Comparison of ENCODE assay signal across 23 cellular contexts in the genomic region with DNA sequence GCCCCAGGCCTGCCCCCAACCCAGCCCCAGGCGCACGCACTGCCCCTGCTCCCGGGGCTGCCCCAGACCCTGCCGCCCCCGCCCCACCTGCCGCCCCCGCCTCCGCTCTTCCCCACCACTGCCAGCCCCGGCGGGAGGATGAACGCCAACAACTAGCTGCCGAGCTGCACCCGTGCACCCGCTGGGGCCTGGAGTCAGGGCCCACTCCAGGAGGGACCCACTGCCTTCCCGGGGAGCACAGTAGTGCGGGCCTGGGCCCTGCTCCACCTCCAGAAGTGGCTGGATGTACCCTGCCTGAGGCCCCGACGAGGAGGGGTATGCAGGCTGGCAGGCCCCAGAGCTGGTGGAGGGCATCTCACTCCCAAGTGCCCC. TPM values are rescaled to one million over a fixed set of nuclear protein-coding genes. Genes with fewer than 3 reads are reported as not detected.
DNase-seq lines count a peak whose midpoint lies in the region; ATAC-seq and TF ChIP-seq lines count a peak whose summit lies in the region.
"Had no signal": no experiment of that assay in that cellular context is flagged by ENCODE, and none has a peak within 500 bp of the region (broad histone marks: within the 10 kb centered on the region; RNA-seq: fewer than 3 reads in every experiment).

No MANE protein-coding gene starts in this region.

- no peaks in the 10 kb centered on the region for H3K9me3 ChIP-seq in ascending aorta
- no peaks in the 10 kb centered on the region for H3K9me3 ChIP-seq in gastrocnemius medialis

- intact Hi-C loops in ascending aorta (cut with DNase I) = no loop called here
- intact Hi-C loops in gastrocnemius medialis (cut with DNase I; ENCODE audit: low total_unique reads) = no loop called here

- H3K4me1 ChIP-seq in ascending aorta (peaks cover 0 to 26% of the 10 kb centered on the region in 2 donors), gastrocnemius medialis (peaks cover 44 to 52% of the 10 kb centered on the region in 2 donors)

- H3K27ac ChIP-seq in ascending aorta (peak overlapping the region; percentile 77 to 88), gastrocnemius medialis (peak overlapping the region in 3 of 4 donors; percentile 74 to 83 (median 83)), coronary artery (no peak overlapping the region)
- H3K27ac ChIP-seq: KMS-11 had no signal

- in situ Hi-C loops in gastrocnemius medialis (cut with MboI; ENCODE audit: low sequenced_read_pairs in 4 of 4) = no loop called here

- H3K36me3 ChIP-seq in ascending aorta = peaks cover 8 to 14% of the 10 kb centered on the region in 2 donors
- no peaks in the 10 kb centered on the region for H3K36me3 ChIP-seq in gastrocnemius medialis

- no peaks in the 10 kb centered on the region for H3K27me3 ChIP-seq in ascending aorta
- no peaks in the 10 kb centered on the region for H3K27me3 ChIP-seq in gastrocnemius medialis

- DNase-seq in activated CD8-positive, alpha-beta memory T cell treated with anti-CD3 and anti-CD28 coated beads, Interleukin-2, amount 50 U/mL, for 48 hours = peak; percentile 13
- DNase-seq in activated CD8-positive, alpha-beta memory T cell treated with anti-CD3 and anti-CD28 coated beads, Interleukin-2, amount 50 U/mL, for 4 hours = no peak
- DNase-seq in GM10266 (ENCODE audit: extremely low spot score) = peak; percentile 24
- DNase-seq in ascending aorta (ENCODE audit: low spot score in 2 of 2) = peak in 1 of 2 donors; percentile 62
- no peak for DNase-seq in gastrocnemius medialis
- DNase-seq in coronary artery (ENCODE audit: low spot score) = no peak
- DNase-seq in activated gamma-delta T cell treated with Interleukin-2 at 50 U/mL for 16 hours = no peak
- DNase-seq: AML-193; DMS79; MV-4-11; NCI-H1105 treated with DMSO at 0.1 percent for 48 hours; NCI-H2081; NCI-H2171; NCI-H345; NCI-H524; NCI-H774; NK-92 treated with Interleukin-12 subunit alpha and Interleukin-12 subunit beta, amount 100 ng/mL, for 24 hours had no signal

- ATAC-seq in gastrocnemius medialis (no peak), GM18511 (IDR thresholded peaks at IDR 0.05; ENCODE audit: unreplicated experiment) (no peak)
- ATAC-seq: Panc1 had no signal

- TF ChIP-seq CTCF in GM10266 (IDR thresholded peaks at IDR 0.05; ENCODE audit: control insufficient read depth, insufficient read depth, low read depth, missing control alignments) (no peak), ascending aorta (IDR thresholded peaks at IDR 0.05) (no peak), gastrocnemius medialis (IDR thresholded peaks at IDR 0.05 in 4 of 5, conservative IDR thresholded peaks at IDR 0.05 in 1 of 5) (no peak), coronary artery (IDR thresholded peaks at IDR 0.05) (no peak)

- H3K4me3 ChIP-seq in ascending aorta (no peak overlapping the region), gastrocnemius medialis (no peak overlapping the region), coronary artery (no peak overlapping the region)

- TF ChIP-seq POLR2A in gastrocnemius medialis (IDR thresholded peaks at IDR 0.05) = no peak

RNA-seq across cellular contexts. Expression of gene ZBTB47, which starts 10.9 kb away (rescaled TPM):
- total RNA-seq in ascending aorta (69.3 TPM), gastrocnemius medialis (100 to 1,000 TPM; 141 to 256 (median 167) TPM)

RNA-seq across cellular contexts. Expression of gene KLHL40, which starts 20.9 kb away (rescaled TPM):
- total RNA-seq in ascending aorta (not detected), gastrocnemius medialis (100 to 1,000 TPM; 197 to 682 (median 397) TPM)
- total RNA-seq: A172, H1, HT1080 had no signal

RNA-seq across cellular contexts. Expression of gene HHATL, which starts 38.2 kb away (rescaled TPM):
- not detected for total RNA-seq in ascending aorta
- 100 to 1,000 TPM in 2 of 4 donors, 10 to 100 TPM in 2; 78.0 to 309 (median 164) TPM for total RNA-seq in gastrocnemius medialis
- total RNA-seq: A172, H1, HT1080 had no signal

Comparison
In these comparisons a context has a peak if more than half of its experiments do, and no peak if none do; other contexts are left out.
1. DNase-seq: peak in activated CD8-positive, alpha-beta memory T cell treated with anti-CD3 and anti-CD28 coated beads, Interleukin-2, amount 50 U/mL, for 48 hours (single experiment) and GM10266 (single experiment); none in activated CD8-positive, alpha-beta memory T cell treated with anti-CD3 and anti-CD28 coated beads, Interleukin-2, amount 50 U/mL, for 4 hours (single experiment), gastrocnemius medialis (0 of 2), coronary artery (single experiment) and activated gamma-delta T cell treated with Interleukin-2 at 50 U/mL for 16 hours (single experiment).
2. H3K27ac ChIP-seq: peak in ascending aorta (2 of 2) and gastrocnemius medialis (3 of 4); none in coronary artery (0 of 2).
3. RNA of gene KLHL40, which starts 20.9 kb away (total RNA-seq): 197 to 682 TPM in gastrocnemius medialis; not detected in ascending aorta (single experiment); every median in the first group is over 100 times any median in the second.
4. RNA of gene HHATL, which starts 38.2 kb away (total RNA-seq): 78.0 to 309 TPM in gastrocnemius medialis; not detected in ascending aorta (single experiment); every median in the first group is over 10 times any median in the second.